ENCODE assay signal across 32 cellular contexts in the genomic region with DNA sequence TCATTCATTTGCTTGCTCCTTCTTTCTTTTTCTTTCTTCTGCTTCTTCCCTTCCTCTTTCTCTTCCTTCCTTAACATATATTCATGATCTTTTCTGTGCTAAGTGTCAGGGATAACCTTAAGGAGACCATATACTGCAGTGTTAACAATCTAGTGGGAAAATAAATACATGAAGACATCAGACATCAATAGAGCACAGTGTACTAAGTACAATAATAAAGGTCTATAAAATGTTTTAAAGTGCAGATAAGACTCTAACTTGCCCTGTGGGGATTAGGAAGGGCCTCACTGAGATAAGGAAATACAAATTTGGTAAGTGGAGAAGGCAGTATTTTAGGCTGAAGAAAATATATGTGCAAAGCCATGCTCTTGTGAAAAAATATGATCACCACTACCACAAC. TPM values are rescaled to one million over a fixed set of nuclear protein-coding genes. Genes with fewer than 3 reads are reported as not detected.
"Had no signal": no experiment of that assay in that cellular context is flagged by ENCODE, and none has a peak within 500 bp of the region (broad histone marks: within the 10 kb centered on the region; RNA-seq: fewer than 3 reads in every experiment).

No MANE protein-coding gene starts in this region.

- H3K4me1 ChIP-seq: adrenal gland, body of pancreas, gastroesophageal sphincter had no signal

- H3K36me3 ChIP-seq: adrenal gland, esophagus muscularis mucosa, gastroesophageal sphincter had no signal

- H3K4me3 Mint-ChIP-seq: activated CD4-positive, alpha-beta T cell treated with anti-CD3 and anti-CD28 coated beads for 36 hours; activated CD4-positive, alpha-beta T cell treated with anti-CD3 and anti-CD28 coated beads, Interleukin-2, amount 10 ng/mL, durations not matched to agents 7 days and 5 days; activated CD8-positive, alpha-beta T cell treated with anti-CD3 and anti-CD28 coated beads for 36 hours; activated naive CD4-positive, alpha-beta T cell treated with anti-CD3 and anti-CD28 coated beads, Interleukin-2, amount 50 U/mL, for 24 hours; activated naive CD8-positive, alpha-beta T cell treated with anti-CD3 and anti-CD28 coated beads for 36 hours; activated naive CD8-positive, alpha-beta T cell treated with anti-CD3 and anti-CD28 coated beads, Interleukin-2, amount 50 U/mL, for 24 hours; activated T-cell treated with anti-CD3 and anti-CD28 coated beads, Interleukin-2, amount 50 U/mL, for 4 hours; activated T-helper 17 cell treated with anti-CD3 and anti-CD28 coated beads, Interleukin-2, amount 50 U/mL, for 72 hours; effector memory CD8-positive, alpha-beta T cell had no signal

- H3K9me3 Mint-ChIP-seq: activated CD4-positive, alpha-beta T cell treated with anti-CD3 and anti-CD28 coated beads, Interleukin-2, amount 10 ng/mL, durations not matched to agents 7 days and 5 days; activated CD8-positive, alpha-beta T cell treated with anti-CD3 and anti-CD28 coated beads for 36 hours; activated T-helper 17 cell treated with anti-CD3 and anti-CD28 coated beads, Interleukin-2, amount 50 U/mL, for 72 hours had no signal

- H3K27me3 Mint-ChIP-seq: activated CD4-positive, alpha-beta T cell treated with anti-CD3 and anti-CD28 coated beads, Interleukin-2, amount 10 ng/mL, durations not matched to agents 7 days and 5 days; activated CD8-positive, alpha-beta T cell treated with anti-CD3 and anti-CD28 coated beads for 36 hours; activated naive CD4-positive, alpha-beta T cell treated with anti-CD3 and anti-CD28 coated beads, Interleukin-2, amount 50 U/mL, for 24 hours; activated naive CD8-positive, alpha-beta T cell treated with anti-CD3 and anti-CD28 coated beads for 36 hours; activated naive CD8-positive, alpha-beta T cell treated with anti-CD3 and anti-CD28 coated beads, Interleukin-2, amount 50 U/mL, for 24 hours; activated T-helper 17 cell treated with anti-CD3 and anti-CD28 coated beads, Interleukin-2, amount 50 U/mL, for 72 hours; effector memory CD8-positive, alpha-beta T cell had no signal

- H3K4me1 Mint-ChIP-seq: activated CD4-positive, alpha-beta T cell treated with anti-CD3 and anti-CD28 coated beads for 36 hours; activated CD4-positive, alpha-beta T cell treated with anti-CD3 and anti-CD28 coated beads, Interleukin-2, amount 10 ng/mL, durations not matched to agents 7 days and 5 days; activated naive CD4-positive, alpha-beta T cell treated with anti-CD3 and anti-CD28 coated beads, Interleukin-2, amount 50 U/mL, for 24 hours; activated naive CD8-positive, alpha-beta T cell treated with anti-CD3 and anti-CD28 coated beads for 36 hours; activated naive CD8-positive, alpha-beta T cell treated with anti-CD3 and anti-CD28 coated beads, Interleukin-2, amount 50 U/mL, for 24 hours; activated T-helper 17 cell treated with anti-CD3 and anti-CD28 coated beads, Interleukin-2, amount 50 U/mL, for 72 hours had no signal

- H3K27ac ChIP-seq: adrenal gland, body of pancreas, esophagus muscularis mucosa, gastroesophageal sphincter had no signal

- H3K36me3 Mint-ChIP-seq: activated naive CD4-positive, alpha-beta T cell treated with anti-CD3 and anti-CD28 coated beads, Interleukin-2, amount 50 U/mL, for 24 hours; activated naive CD8-positive, alpha-beta T cell treated with anti-CD3 and anti-CD28 coated beads for 36 hours had no signal

- H3K27ac Mint-ChIP-seq: activated CD4-positive, alpha-beta T cell treated with anti-CD3 and anti-CD28 coated beads for 36 hours; activated CD4-positive, alpha-beta T cell treated with anti-CD3 and anti-CD28 coated beads, Interleukin-2, amount 10 ng/mL, durations not matched to agents 7 days and 5 days; activated CD8-positive, alpha-beta T cell treated with anti-CD3 and anti-CD28 coated beads for 36 hours; activated naive CD4-positive, alpha-beta T cell treated with anti-CD3 and anti-CD28 coated beads, Interleukin-2, amount 50 U/mL, for 24 hours; activated naive CD8-positive, alpha-beta T cell treated with anti-CD3 and anti-CD28 coated beads for 36 hours; activated naive CD8-positive, alpha-beta T cell treated with anti-CD3 and anti-CD28 coated beads, Interleukin-2, amount 50 U/mL, for 24 hours; activated T-helper 17 cell treated with anti-CD3 and anti-CD28 coated beads, Interleukin-2, amount 50 U/mL, for 72 hours; effector memory CD8-positive, alpha-beta T cell had no signal

- DNase-seq: activated CD4-positive, alpha-beta T cell treated with anti-CD3 and anti-CD28 coated beads for 36 hours; activated CD4-positive, alpha-beta T cell treated with anti-CD3 and anti-CD28 coated beads, Interleukin-2, amount 10 ng/mL, durations not matched to agents 7 days and 5 days; activated CD4-positive, alpha-beta T cell treated with anti-CD3 and anti-CD28 coated beads, Interleukin-2, amount 50 U/mL, for 4 hours; activated CD4-positive, CD25-positive, alpha-beta regulatory T cell; activated CD4-positive, CD25-positive, alpha-beta regulatory T cell treated with anti-CD3 and anti-CD28 coated beads, Interleukin-2, amount 50 U/mL, for 72 hours; activated CD8-positive, alpha-beta memory T cell treated with anti-CD3 and anti-CD28 coated beads for 24 hours; activated CD8-positive, alpha-beta T cell treated with anti-CD3 and anti-CD28 coated beads for 36 hours; activated effector memory CD4-positive, alpha-beta T cell treated with Interleukin-2 at 50 U/mL for 16 hours; activated gamma-delta T cell treated with Interleukin-2 at 50 U/mL for 16 hours; activated naive CD4-positive, alpha-beta T cell treated with Interleukin-2 at 50 U/mL for 16 hours; activated naive CD8-positive, alpha-beta T cell treated with anti-CD3 and anti-CD28 coated beads for 36 hours; activated naive CD8-positive, alpha-beta T cell treated with anti-CD3 and anti-CD28 coated beads, Interleukin-2, amount 50 U/mL, for 24 hours; activated T-cell treated with anti-CD3 and anti-CD28 coated beads, Interleukin-2, amount 50 U/mL, for 4 hours; adrenal gland; amygdala; aorta; body of pancreas; caudate nucleus; cortex of kidney; dermis blood vessel endothelial cell; effector CD4-positive, alpha-beta T cell; effector memory CD8-positive, alpha-beta T cell; erythroblast; foreskin melanocyte; T-helper 2 cell had no signal

- H3K9me3 ChIP-seq: adrenal gland, body of pancreas, esophagus muscularis mucosa, gastroesophageal sphincter had no signal

- ATAC-seq: activated CD4-positive, alpha-beta T cell treated with anti-CD3 and anti-CD28 coated beads for 36 hours; activated CD8-positive, alpha-beta T cell treated with anti-CD3 and anti-CD28 coated beads for 36 hours; activated naive CD8-positive, alpha-beta T cell treated with anti-CD3 and anti-CD28 coated beads, Interleukin-2, amount 50 U/mL, for 24 hours; activated T-cell treated with anti-CD3 and anti-CD28 coated beads, Interleukin-2, amount 50 U/mL, for 4 hours; activated T-helper 17 cell treated with anti-CD3 and anti-CD28 coated beads, Interleukin-2, amount 50 U/mL, for 72 hours; body of pancreas; effector memory CD8-positive, alpha-beta T cell; gastroesophageal sphincter had no signal

- H3K27me3 ChIP-seq: adrenal gland, body of pancreas, esophagus muscularis mucosa, gastroesophageal sphincter had no signal

- H3K4me3 ChIP-seq: adrenal gland, body of pancreas, esophagus muscularis mucosa, gastroesophageal sphincter had no signal

RNA-seq across cellular contexts. Expression of gene NANOGP8, which starts 49.2 kb away (rescaled TPM):
- total RNA-seq: activated CD4-positive, alpha-beta T cell treated with anti-CD3 and anti-CD28 coated beads for 36 hours; activated CD4-positive, alpha-beta T cell treated with anti-CD3 and anti-CD28 coated beads, Interleukin-2, amount 10 ng/mL, durations not matched to agents 7 days and 5 days; activated CD8-positive, alpha-beta T cell treated with anti-CD3 and anti-CD28 coated beads for 36 hours; activated naive CD8-positive, alpha-beta T cell treated with anti-CD3 and anti-CD28 coated beads for 36 hours; activated T-cell treated with anti-CD3 and anti-CD28 coated beads, Interleukin-2, amount 50 U/mL, for 4 hours; activated T-helper 17 cell treated with anti-CD3 and anti-CD28 coated beads, Interleukin-2, amount 50 U/mL, for 72 hours; chondrocyte; dermis blood vessel endothelial cell; glomerular endothelial cell; T-helper 1 cell treated with Interleukin-12 subunit alpha and Interleukin-12 subunit beta and Interleukin-4 antibody, amounts not matched to agents 30 ng/mL and 1 ng/mL, for 36 hours had no signal
